8 cellular contexts compared by ENCODE assay signal in genomic region chr6:30782425-30783014, GRCh38. TPM values are rescaled to one million over a fixed set of nuclear protein-coding genes. Genes with fewer than 3 reads are reported as not detected.
DNase-seq lines count a peak whose midpoint lies in the region; ATAC-seq, FAIRE-seq and TF ChIP-seq lines count a peak whose summit lies in the region.

No MANE protein-coding gene starts in this region.

- H3K79me2 ChIP-seq in PC-9 (ENCODE audit: low read depth) (no peaks in the 10 kb centered on the region), H1 (ENCODE audit: control insufficient read depth in 1 of 2, insufficient read depth in 2 of 2, low read length in 2 of 2) (no peaks in the 10 kb centered on the region)

- no peak overlapping the region for H3K4me3 Mint-ChIP-seq in progenitor cell of endocrine pancreas (ENCODE audit: low read depth)

- H3K23me2 ChIP-seq in H1 (ENCODE audit: low read depth, low read length): no peaks in the 10 kb centered on the region

- no peak overlapping the region for H4K91ac ChIP-seq in H1 (replicated peaks; ENCODE audit: insufficient read length, low read length)

- no peak overlapping the region for H4K8ac ChIP-seq in H1 (ENCODE audit: extremely low read depth, insufficient read depth, low read length)

- peaks cover 27% of the 10 kb centered on the region for H3K4me1 Mint-ChIP-seq in progenitor cell of endocrine pancreas (ENCODE audit: low read depth)

- no peak overlapping the region for H2BK120ac ChIP-seq in H1 (replicated peaks; ENCODE audit: low read depth, low read length)

- H3K9me3 ChIP-seq in BLaER1 treated with 17β-estradiol and CSF1 and Interleukin-3, amounts not matched to agents 10 nM and 100 nM (replicated peaks in 1 of 11): peaks cover 0 to 7% (median 5%) of the 10 kb centered on the region in 11 experiments; a peak in 8 of 22 replicates
- H3K9me3 ChIP-seq in PC-9 (ENCODE audit: insufficient read depth, low read depth) (no peaks in the 10 kb centered on the region), H1 (ENCODE audit: insufficient read depth in 2 of 2, low read depth in 1 of 2, low read length in 1 of 2) (no peaks in the 10 kb centered on the region)

- no peak overlapping the region for H3K18ac ChIP-seq in H1 (ENCODE audit: extremely low read depth, low read length)

- H2AK5ac ChIP-seq in H1 (ENCODE audit: low read depth, low read length): no peak overlapping the region

- no peak for TF ChIP-seq RAD21 in H1 (IDR thresholded peaks at IDR 0.05 in 1 of 2, conservative IDR thresholded peaks at IDR 0.05 in 1 of 2; ENCODE audit: low read depth in 2 of 2, low read length in 2 of 2)

- POLR2A ChIA-PET in PC-9 (lab: Charles Lee; ENCODE audit: unreplicated experiment): interaction anchor here (0.8 kb wide), 1 partner anchor 102 kb away, joined by 7 read pairs; the partner anchor contains the start of gene DDR1
- POLR2A ChIA-PET in H1 (lab: Charles Lee; ENCODE audit: partially characterized antibody): interaction anchor here (0.6 to 2.5 kb wide), 2 partner anchors 8 to 34 kb away, joined by 3 to 6 read pairs; no protein-coding TSS in a partner anchor

- H3K79me1 ChIP-seq in H1 (ENCODE audit: low read depth, low read length): no peaks in the 10 kb centered on the region

- CTCF ChIA-PET in PC-9 (lab: Charles Lee) (interaction anchor here (0.6 to 1.7 kb wide), 5 partner anchors 12 to 731 kb away, joined by 3 to 9 read pairs (median 6); no protein-coding TSS in a partner anchor), H1 (lab: Charles Lee; ENCODE audit: partially characterized antibody) (interaction anchor here (1.2 to 1.6 kb wide), 3 partner anchors 8 to 29 kb away, joined by 3 read pairs; no protein-coding TSS in a partner anchor)

- no peak overlapping the region for H2BK20ac ChIP-seq in H1 (ENCODE audit: low read length)

- intact Hi-C loops in PC-9 (cut with micrococcal nuclease; ENCODE audit: unreplicated experiment): loop anchor here (1.0 to 5.0 kb wide), 5 partner anchors 14 to 45 kb away; partner anchors contain the start of gene IER3

- no peak overlapping the region for H3K14ac ChIP-seq in H1 (ENCODE audit: insufficient read length)

- H3K23ac ChIP-seq in H1 (ENCODE audit: insufficient read length): no peak overlapping the region

- H2AFZ ChIP-seq in PC-9: no peak overlapping the region
- H2AFZ ChIP-seq in H1 (ENCODE audit: low read length): no peak overlapping the region

- no peaks in the 10 kb centered on the region for H3K36me3 Mint-ChIP-seq in progenitor cell of endocrine pancreas (ENCODE audit: insufficient read depth)

- peak overlapping the region; percentile 71 to 98 (median 91) for H3K4me2 ChIP-seq in BLaER1 treated with 17β-estradiol and CSF1 and Interleukin-3, amounts not matched to agents 10 nM and 100 nM
- H3K4me2 ChIP-seq in PC-9: peak overlapping the region; percentile 66
- H3K4me2 ChIP-seq in H1 (ENCODE audit: insufficient read depth in 1 of 2, low read depth in 2 of 2, low read length in 2 of 2): no peak overlapping the region

- no peak for ATAC-seq in GM21528 (IDR thresholded peaks at IDR 0.05; ENCODE audit: low FRiP score, unreplicated experiment)

- no peaks in the 10 kb centered on the region for H3K36me3 ChIP-seq in BLaER1 treated with 17β-estradiol and CSF1 and Interleukin-3, amounts not matched to agents 10 nM and 100 nM
- no peaks in the 10 kb centered on the region for H3K36me3 ChIP-seq in PC-9 (ENCODE audit: low read depth)
- no peaks in the 10 kb centered on the region for H3K36me3 ChIP-seq in H1 (ENCODE audit: control insufficient read depth in 2 of 4, insufficient read depth in 4 of 4, low read length in 3 of 4)

- no peak for TF ChIP-seq POLR2A in H1 (IDR thresholded peaks at IDR 0.05; ENCODE audit: control extremely low read depth in 1 of 2, low read depth in 2 of 2, low read length in 2 of 2)

- H3K4me3 ChIP-seq in BLaER1 treated with 17β-estradiol and CSF1 and Interleukin-3, amounts not matched to agents 10 nM and 100 nM: peak overlapping the region in 4 of 10 experiments; percentile 1 to 9 (median 3); a peak in 2 of 20 replicates
- H3K4me3 ChIP-seq in PC-9 (peak overlapping the region; percentile 16; the same call in 1 of the 2 replicates), H1 (ENCODE audit: extremely low read depth in 1 of 4, insufficient read depth in 2 of 4, low read depth in 3 of 4, low read length in 4 of 4) (no peak overlapping the region)

- DNase-seq in PC-9: peak in 1 of 2 experiments; percentile 66
- no peak for DNase-seq in H1 (ENCODE audit: low read depth in 1 of 2, low spot score in 2 of 2)
- DNase-seq in progenitor cell of endocrine pancreas (ENCODE audit: low spot score, unreplicated experiment): no peak
- DNase-seq in NCI-H1930 (lab: John Stamatoyannopoulos, UW): no peak
- DNase-seq in RPMI8226: no peak
- DNase-seq in T1000 (lab: John Stamatoyannopoulos, UW): no peak

- H3K9ac ChIP-seq in BLaER1 treated with 17β-estradiol and CSF1 and Interleukin-3, amounts not matched to agents 10 nM and 100 nM: peak overlapping the region; percentile 76 to 90 (median 83)
- no peak overlapping the region for H3K9ac ChIP-seq in H1 (replicated peaks in 1 of 4; ENCODE audit: extremely low read depth in 1 of 4, low read depth in 3 of 4, low read length in 3 of 4)

- no peak for FAIRE-seq in H1 (lab: Jason Lieb, UNC)

- no peaks in the 10 kb centered on the region for H3K27me3 Mint-ChIP-seq in progenitor cell of endocrine pancreas

- H3K27ac Mint-ChIP-seq in progenitor cell of endocrine pancreas: peak overlapping the region; percentile 46

- no peak overlapping the region for H2BK15ac ChIP-seq in H1 (ENCODE audit: low read length)

- no peak overlapping the region for H3K56ac ChIP-seq in H1 (replicated peaks; ENCODE audit: insufficient read length, low read depth, low read length)

- BruUV-seq in PC-9 (replicated peaks; lab: Mats Ljungman, UMichigan): no TSS peak

- no peak overlapping the region for H2BK5ac ChIP-seq in H1 (ENCODE audit: low read depth, low read length)

- no peaks in the 10 kb centered on the region for H3K27me3 ChIP-seq in BLaER1 treated with 17β-estradiol and CSF1 and Interleukin-3, amounts not matched to agents 10 nM and 100 nM
- H3K27me3 ChIP-seq in PC-9 (ENCODE audit: insufficient read depth, low read depth) (no peaks in the 10 kb centered on the region), H1 (replicated peaks in 1 of 4; ENCODE audit: control insufficient read depth in 3 of 4, extremely low read depth in 1 of 4, insufficient read depth in 3 of 4, low read length in 3 of 4) (0 out of 7 replicates have a peak, but pooled peaks cover 0 to 3% (median 0%) of the 10 kb centered on the region in 4 experiments)

- H3F3A ChIP-seq in PC-9 (ENCODE audit: insufficient read depth, low read depth): peaks cover 44% of the 10 kb centered on the region

- H3K4me1 ChIP-seq in BLaER1 treated with 17β-estradiol and CSF1 and Interleukin-3, amounts not matched to agents 10 nM and 100 nM: peaks cover 45 to 99% (median 95%) of the 10 kb centered on the region in 10 experiments
- H3K4me1 ChIP-seq in PC-9 (replicated peaks; ENCODE audit: insufficient read depth): peaks cover 44% of the 10 kb centered on the region
- H3K4me1 ChIP-seq in H1 (replicated peaks in 1 of 4; ENCODE audit: control insufficient read depth in 3 of 4, insufficient read depth in 4 of 4, low read length in 3 of 4): no peaks in the 10 kb centered on the region

- H3K4ac ChIP-seq in H1 (replicated peaks; ENCODE audit: insufficient read length, low read depth, low read length): no peak overlapping the region

- H4K20me1 ChIP-seq in BLaER1 treated with 17β-estradiol and CSF1 and Interleukin-3, amounts not matched to agents 10 nM and 100 nM: no peaks in the 10 kb centered on the region
- no peaks in the 10 kb centered on the region for H4K20me1 ChIP-seq in PC-9 (ENCODE audit: insufficient read depth)
- H4K20me1 ChIP-seq in H1 (replicated peaks in 1 of 2; ENCODE audit: control insufficient read depth in 1 of 2, insufficient read depth in 2 of 2, low read length in 2 of 2): no peaks in the 10 kb centered on the region

- H2BK12ac ChIP-seq in H1 (ENCODE audit: low read depth, low read length): no peak overlapping the region

- peak overlapping the region; percentile 90 to 100 (median 97) for H3K27ac ChIP-seq in BLaER1 treated with 17β-estradiol and CSF1 and Interleukin-3, amounts not matched to agents 10 nM and 100 nM
- H3K27ac ChIP-seq in PC-9 (peak overlapping the region; percentile 93), H1 (ENCODE audit: low read depth, low read length) (no peak overlapping the region)

- no peak overlapping the region for H4K5ac ChIP-seq in H1 (ENCODE audit: insufficient read length, low read depth, low read length)

- peaks cover 4% of the 10 kb centered on the region for H3K9me3 Mint-ChIP-seq in progenitor cell of endocrine pancreas (ENCODE audit: low read depth)

- TF ChIP-seq EP300 in H1 (IDR thresholded peaks at IDR 0.05; ENCODE audit: borderline replicate concordance in 1 of 2, low read depth in 2 of 2, low read length in 2 of 2): no peak

- peaks cover 2% of the 10 kb centered on the region; the same call in 1 of the 2 replicates for H3K9me2 ChIP-seq in PC-9 (ENCODE audit: insufficient read depth)

- TF ChIP-seq CTCF in PC-9 (conservative IDR thresholded peaks at IDR 0.05) (no peak), H1 (IDR thresholded peaks at IDR 0.05; ENCODE audit: control extremely low read depth in 1 of 3, insufficient read depth in 1 of 3, low read depth in 1 of 3, low read length in 3 of 3) (no peak), progenitor cell of endocrine pancreas (IDR thresholded peaks at IDR 0.05; ENCODE audit: unreplicated experiment) (no peak)

RNA-seq across cellular contexts. Expression of gene IER3, which starts 38.2 kb away (rescaled TPM):
- 107 and 117 TPM in 2 replicates for total RNA-seq in PC-9 (2021)
- 26.2 and 26.5 TPM in 2 replicates for total RNA-seq in H1 (2021; fragmentation: NEBNext Ultra II Directional; extraction: Animal tissue kit (Norgen Biotek cat#: 25700))
- polyA plus RNA-seq in H1 (2011; rRNA removed): 11.9 and 13.4 TPM in 2 replicates
- 8.0 TPM for polyA plus RNA-seq in H1 (2011; cell fraction: cytosol; rRNA removed)
- polyA plus RNA-seq in H1 (2011; cell fraction: nucleus; rRNA removed): 9.2 TPM
- 17.7 to 23.2 TPM (median 20.8 TPM) in 4 replicates for polyA plus RNA-seq in H1 (2012, experiment 1 of 2)
- 33.1 TPM for polyA plus RNA-seq in H1 (2012, experiment 2 of 2)
- 46.4 TPM for polyA plus RNA-seq in H1 (2013, experiment 1 of 2)
- polyA plus RNA-seq in H1 (2013, experiment 2 of 2): 52.2 TPM
- 2.4 and 4.3 TPM in 2 replicates for polyA minus RNA-seq in H1 (2011; rRNA and poly(A)+ RNA removed)
- 11.4 TPM for polyA minus RNA-seq in H1 (2011; cell fraction: cytosol; rRNA and poly(A)+ RNA removed)
- 10.7 TPM for polyA minus RNA-seq in H1 (2011; cell fraction: nucleus; rRNA and poly(A)+ RNA removed)
- total RNA-seq in progenitor cell of endocrine pancreas: 22.1 and 23.2 TPM in 2 replicates

RNA-seq across cellular contexts. Expression of gene FLOT1, which starts 40.0 kb away (rescaled TPM):
- total RNA-seq in PC-9 (2021): 225 and 234 TPM in 2 replicates
- 85.4 and 87.5 TPM in 2 replicates for total RNA-seq in H1 (2021; fragmentation: NEBNext Ultra II Directional; extraction: Animal tissue kit (Norgen Biotek cat#: 25700))
- polyA plus RNA-seq in H1 (2011; rRNA removed): 88.1 and 103 TPM in 2 replicates
- 116 TPM for polyA plus RNA-seq in H1 (2011; cell fraction: cytosol; rRNA removed)
- 132 TPM for polyA plus RNA-seq in H1 (2011; cell fraction: nucleus; rRNA removed)
- polyA plus RNA-seq in H1 (2012, experiment 1 of 2): 75.8 to 101 TPM (median 94.5 TPM) in 4 replicates
- 90.1 TPM for polyA plus RNA-seq in H1 (2012, experiment 2 of 2)
- polyA plus RNA-seq in H1 (2013, experiment 1 of 2): 81.8 TPM
- 76.5 TPM for polyA plus RNA-seq in H1 (2013, experiment 2 of 2)
- polyA minus RNA-seq in H1 (2011; rRNA and poly(A)+ RNA removed): 59.5 and 68.5 TPM in 2 replicates
- 44.5 TPM for polyA minus RNA-seq in H1 (2011; cell fraction: cytosol; rRNA and poly(A)+ RNA removed)
- 48.3 TPM for polyA minus RNA-seq in H1 (2011; cell fraction: nucleus; rRNA and poly(A)+ RNA removed)
- total RNA-seq in progenitor cell of endocrine pancreas: 111 and 115 TPM in 2 replicates

Comparison
In these comparisons a context has a peak if more than half of its experiments do, and no peak if none do; other contexts are left out.
1. H3K4me2 ChIP-seq: peak in BLaER1 treated with 17β-estradiol and CSF1 and Interleukin-3, amounts not matched to agents 10 nM and 100 nM (11 of 11) and PC-9 (single experiment); none in H1 (0 of 2).
2. H3K9ac ChIP-seq: peak in BLaER1 treated with 17β-estradiol and CSF1 and Interleukin-3, amounts not matched to agents 10 nM and 100 nM (11 of 11); none in H1 (0 of 4).